2 cellular contexts compared by ENCODE assay signal in the genomic region with DNA sequence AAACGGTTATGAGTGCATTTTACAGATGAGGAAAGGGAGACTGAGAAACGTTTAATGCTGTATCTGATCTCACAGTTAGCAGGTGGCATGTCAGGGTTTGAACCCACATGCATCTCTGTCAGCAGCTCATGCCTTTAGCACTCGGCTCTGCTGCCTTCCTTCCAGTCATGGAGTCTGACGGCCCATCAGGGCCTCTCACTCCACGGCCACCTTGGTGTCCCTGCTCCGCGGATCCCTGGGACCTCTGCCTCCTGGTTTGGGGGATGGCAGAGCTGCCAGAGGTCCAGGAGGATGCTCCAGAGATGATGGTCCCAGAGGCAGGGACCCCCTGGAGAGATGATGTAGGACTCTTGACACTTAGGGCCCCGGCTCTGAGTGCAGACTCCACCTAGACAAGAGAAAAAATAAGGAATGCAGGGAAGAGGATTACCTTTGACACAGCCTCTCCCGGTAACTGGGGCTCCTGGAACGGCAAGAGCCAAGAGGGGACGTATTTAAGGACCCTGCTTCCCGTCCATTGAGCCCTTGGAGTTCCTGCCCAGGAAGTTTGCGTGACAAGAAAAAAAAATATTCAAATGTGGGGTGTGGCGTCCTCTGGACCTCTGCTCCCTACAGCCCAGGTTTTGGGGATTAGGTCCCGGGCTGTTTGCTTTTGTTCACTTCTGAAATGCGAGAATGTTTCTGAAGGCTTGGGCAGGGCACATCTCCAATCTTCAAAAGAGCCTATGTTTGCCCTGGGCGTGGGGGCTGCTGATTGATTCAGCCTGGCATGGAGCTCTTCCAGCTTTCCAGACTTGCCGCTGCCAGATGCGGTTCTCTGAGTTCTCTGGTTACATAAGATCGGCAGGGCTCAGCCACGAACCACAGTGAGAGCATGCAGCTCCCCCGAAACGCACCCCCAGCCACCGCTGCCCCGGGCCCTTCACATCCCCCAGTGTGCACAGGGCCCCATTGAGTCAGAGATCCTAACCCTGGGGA.
TF ChIP-seq lines count a peak whose summit lies in the region.

A gene (minus strand): TSS at position 470 of the 978 bp plus-strand sequence. CDS start 3,169 bp downstream, outside the sequence.

TF ChIP-seq in A549, 52 proteins besides CTCF, POLR2A, EP300 and RAD21 (continued from another document and continues in another):
- TF ChIP-seq ZC3H11A (IDR thresholded peaks at IDR 0.05), result no peak
- TF ChIP-seq CHD4 (IDR thresholded peaks at IDR 0.05; ENCODE audit: borderline replicate concordance), result no peak
- TF ChIP-seq, protein P1, sequence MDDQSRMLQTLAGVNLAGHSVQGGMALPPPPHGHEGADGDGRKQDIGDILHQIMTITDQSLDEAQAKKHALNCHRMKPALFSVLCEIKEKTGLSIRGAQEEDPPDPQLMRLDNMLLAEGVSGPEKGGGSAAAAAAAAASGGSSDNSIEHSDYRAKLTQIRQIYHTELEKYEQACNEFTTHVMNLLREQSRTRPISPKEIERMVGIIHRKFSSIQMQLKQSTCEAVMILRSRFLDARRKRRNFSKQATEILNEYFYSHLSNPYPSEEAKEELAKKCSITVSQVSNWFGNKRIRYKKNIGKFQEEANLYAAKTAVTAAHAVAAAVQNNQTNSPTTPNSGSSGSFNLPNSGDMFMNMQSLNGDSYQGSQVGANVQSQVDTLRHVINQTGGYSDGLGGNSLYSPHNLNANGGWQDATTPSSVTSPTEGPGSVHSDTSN (IDR thresholded peaks at IDR 0.05), result peak; percentile 75; the same call in 1 of the 2 replicates
- no peak for TF ChIP-seq RCOR1 (IDR thresholded peaks at IDR 0.05; ENCODE audit: low read depth, low read length)
- no peak for TF ChIP-seq TFCP2L1 (CRISPR knock-in tag; IDR thresholded peaks at IDR 0.05)
- TF ChIP-seq, protein P2, sequence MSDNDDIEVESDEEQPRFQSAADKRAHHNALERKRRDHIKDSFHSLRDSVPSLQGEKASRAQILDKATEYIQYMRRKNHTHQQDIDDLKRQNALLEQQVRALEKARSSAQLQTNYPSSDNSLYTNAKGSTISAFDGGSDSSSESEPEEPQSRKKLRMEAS (IDR thresholded peaks at IDR 0.05), result peak; percentile 88
- TF ChIP-seq, protein P3, sequence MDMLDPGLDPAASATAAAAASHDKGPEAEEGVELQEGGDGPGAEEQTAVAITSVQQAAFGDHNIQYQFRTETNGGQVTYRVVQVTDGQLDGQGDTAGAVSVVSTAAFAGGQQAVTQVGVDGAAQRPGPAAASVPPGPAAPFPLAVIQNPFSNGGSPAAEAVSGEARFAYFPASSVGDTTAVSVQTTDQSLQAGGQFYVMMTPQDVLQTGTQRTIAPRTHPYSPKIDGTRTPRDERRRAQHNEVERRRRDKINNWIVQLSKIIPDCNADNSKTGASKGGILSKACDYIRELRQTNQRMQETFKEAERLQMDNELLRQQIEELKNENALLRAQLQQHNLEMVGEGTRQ (IDR thresholded peaks at IDR 0.05), result peak; percentile 2; the same call in 1 of the 2 replicates
- peak; percentile 16; the same call in 1 of the 2 replicates for TF ChIP-seq HOXA7 (CRISPR knock-in tag; IDR thresholded peaks at IDR 0.05)
- TF ChIP-seq FOXS1 (CRISPR knock-in tag; IDR thresholded peaks at IDR 0.05), result peak; percentile 61; the same call in 1 of the 2 replicates
- no peak for TF ChIP-seq NFE2L2 (conservative IDR thresholded peaks at IDR 0.05; ENCODE audit: low read length)
- peak; percentile 18 to 80; a peak in 2 of 4 replicates for TF ChIP-seq CEBPB (IDR thresholded peaks at IDR 0.05)
- TF ChIP-seq, protein P4, sequence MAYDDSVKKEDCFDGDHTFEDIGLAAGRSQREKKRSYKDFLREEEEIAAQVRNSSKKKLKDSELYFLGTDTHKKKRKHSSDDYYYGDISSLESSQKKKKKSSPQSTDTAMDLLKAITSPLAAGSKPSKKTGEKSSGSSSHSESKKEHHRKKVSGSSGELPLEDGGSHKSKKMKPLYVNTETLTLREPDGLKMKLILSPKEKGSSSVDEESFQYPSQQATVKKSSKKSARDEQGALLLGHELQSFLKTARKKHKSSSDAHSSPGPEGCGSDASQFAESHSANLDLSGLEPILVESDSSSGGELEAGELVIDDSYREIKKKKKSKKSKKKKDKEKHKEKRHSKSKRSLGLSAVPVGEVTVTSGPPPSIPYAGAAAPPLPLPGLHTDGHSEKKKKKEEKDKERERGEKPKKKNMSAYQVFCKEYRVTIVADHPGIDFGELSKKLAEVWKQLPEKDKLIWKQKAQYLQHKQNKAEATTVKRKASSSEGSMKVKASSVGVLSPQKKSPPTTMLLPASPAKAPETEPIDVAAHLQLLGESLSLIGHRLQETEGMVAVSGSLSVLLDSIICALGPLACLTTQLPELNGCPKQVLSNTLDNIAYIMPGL (CRISPR knock-in tag; IDR thresholded peaks at IDR 0.05; ENCODE audit: borderline replicate concordance), result no peak
- TF ChIP-seq, protein P5, sequence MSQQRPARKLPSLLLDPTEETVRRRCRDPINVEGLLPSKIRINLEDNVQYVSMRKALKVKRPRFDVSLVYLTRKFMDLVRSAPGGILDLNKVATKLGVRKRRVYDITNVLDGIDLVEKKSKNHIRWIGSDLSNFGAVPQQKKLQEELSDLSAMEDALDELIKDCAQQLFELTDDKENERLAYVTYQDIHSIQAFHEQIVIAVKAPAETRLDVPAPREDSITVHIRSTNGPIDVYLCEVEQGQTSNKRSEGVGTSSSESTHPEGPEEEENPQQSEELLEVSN (IDR thresholded peaks at IDR 0.05; ENCODE audit: borderline replicate concordance, low read depth), result no peak
- TF ChIP-seq RARB (CRISPR knock-in tag; IDR thresholded peaks at IDR 0.05), result no peak
- TF ChIP-seq, protein P6, sequence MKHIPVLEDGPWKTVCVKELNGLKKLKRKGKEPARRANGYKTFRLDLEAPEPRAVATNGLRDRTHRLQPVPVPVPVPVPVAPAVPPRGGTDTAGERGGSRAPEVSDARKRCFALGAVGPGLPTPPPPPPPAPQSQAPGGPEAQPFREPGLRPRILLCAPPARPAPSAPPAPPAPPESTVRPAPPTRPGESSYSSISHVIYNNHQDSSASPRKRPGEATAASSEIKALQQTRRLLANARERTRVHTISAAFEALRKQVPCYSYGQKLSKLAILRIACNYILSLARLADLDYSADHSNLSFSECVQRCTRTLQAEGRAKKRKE (CRISPR knock-in tag; IDR thresholded peaks at IDR 0.05; ENCODE audit: low read depth), result peak; percentile 55; the same call in 1 of the 2 replicates
- TF ChIP-seq RNF2 (IDR thresholded peaks at IDR 0.05; ENCODE audit: borderline replicate concordance, low read depth), result no peak
- peak; percentile 70; the same call in 1 of the 2 replicates for TF ChIP-seq ZSCAN20 (CRISPR knock-in tag; IDR thresholded peaks at IDR 0.05)
- TF ChIP-seq ZNF302 (CRISPR knock-in tag; IDR thresholded peaks at IDR 0.05), result peak; percentile 65; the same call in 1 of the 2 replicates
- TF ChIP-seq HEYL (CRISPR knock-in tag; IDR thresholded peaks at IDR 0.05), result no peak
- TF ChIP-seq GATA3 (IDR thresholded peaks at IDR 0.05; ENCODE audit: borderline replicate concordance), result peak; percentile 90
- no peak for TF ChIP-seq KDM1A (IDR thresholded peaks at IDR 0.05; ENCODE audit: low read depth)
- TF ChIP-seq FOSL2 (IDR thresholded peaks at IDR 0.05), result peak; percentile 35; the same call in 1 of the 2 replicates
- peak; percentile 73 for TF ChIP-seq FOSL2 (CRISPR knock-in tag; IDR thresholded peaks at IDR 0.05)
- peak; percentile 79 for TF ChIP-seq JUNB (IDR thresholded peaks at IDR 0.05)
- TF ChIP-seq, protein P7, sequence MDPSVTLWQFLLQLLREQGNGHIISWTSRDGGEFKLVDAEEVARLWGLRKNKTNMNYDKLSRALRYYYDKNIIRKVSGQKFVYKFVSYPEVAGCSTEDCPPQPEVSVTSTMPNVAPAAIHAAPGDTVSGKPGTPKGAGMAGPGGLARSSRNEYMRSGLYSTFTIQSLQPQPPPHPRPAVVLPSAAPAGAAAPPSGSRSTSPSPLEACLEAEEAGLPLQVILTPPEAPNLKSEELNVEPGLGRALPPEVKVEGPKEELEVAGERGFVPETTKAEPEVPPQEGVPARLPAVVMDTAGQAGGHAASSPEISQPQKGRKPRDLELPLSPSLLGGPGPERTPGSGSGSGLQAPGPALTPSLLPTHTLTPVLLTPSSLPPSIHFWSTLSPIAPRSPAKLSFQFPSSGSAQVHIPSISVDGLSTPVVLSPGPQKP (IDR thresholded peaks at IDR 0.05; ENCODE audit: low read depth, low read length), result no peak
- TF ChIP-seq TP53 (CRISPR knock-in tag; IDR thresholded peaks at IDR 0.05), result 0 out of 2 replicates have a peak, but pooled peaks have one; percentile 47

TF ChIP-seq in H1, 55 proteins besides CTCF, POLR2A, EP300 and RAD21 (continued from another document):
- TF ChIP-seq, protein P5 (IDR thresholded peaks at IDR 0.05), result no peak
- no peak for TF ChIP-seq SIX5 (IDR thresholded peaks at IDR 0.05; ENCODE audit: low read depth, low read length)
- TF ChIP-seq POU5F1 (IDR thresholded peaks at IDR 0.05; ENCODE audit: low read depth, low read length), result no peak
- TF ChIP-seq CHD2 (IDR thresholded peaks at IDR 0.05; ENCODE audit: low read length), result no peak
- no peak for TF ChIP-seq HDAC2 (IDR thresholded peaks at IDR 0.05; ENCODE audit: borderline replicate concordance in 1 of 2, low read depth in 2 of 2, low read length in 2 of 2)
- TF ChIP-seq SP2 (IDR thresholded peaks at IDR 0.05; ENCODE audit: low read length), result no peak
- TF ChIP-seq SIN3A (conservative IDR thresholded peaks at IDR 0.05 in 1 of 2, IDR thresholded peaks at IDR 0.05 in 1 of 2; ENCODE audit: low read depth in 1 of 2, low read length in 2 of 2), result no peak
- TF ChIP-seq CREB1 (IDR thresholded peaks at IDR 0.05), result no peak
- no peak for TF ChIP-seq RXRA (IDR thresholded peaks at IDR 0.05; ENCODE audit: insufficient read depth, low read depth, low read length)
- TF ChIP-seq TEAD4 (IDR thresholded peaks at IDR 0.05; ENCODE audit: low read depth, low read length), result no peak
- TF ChIP-seq, protein P8, sequence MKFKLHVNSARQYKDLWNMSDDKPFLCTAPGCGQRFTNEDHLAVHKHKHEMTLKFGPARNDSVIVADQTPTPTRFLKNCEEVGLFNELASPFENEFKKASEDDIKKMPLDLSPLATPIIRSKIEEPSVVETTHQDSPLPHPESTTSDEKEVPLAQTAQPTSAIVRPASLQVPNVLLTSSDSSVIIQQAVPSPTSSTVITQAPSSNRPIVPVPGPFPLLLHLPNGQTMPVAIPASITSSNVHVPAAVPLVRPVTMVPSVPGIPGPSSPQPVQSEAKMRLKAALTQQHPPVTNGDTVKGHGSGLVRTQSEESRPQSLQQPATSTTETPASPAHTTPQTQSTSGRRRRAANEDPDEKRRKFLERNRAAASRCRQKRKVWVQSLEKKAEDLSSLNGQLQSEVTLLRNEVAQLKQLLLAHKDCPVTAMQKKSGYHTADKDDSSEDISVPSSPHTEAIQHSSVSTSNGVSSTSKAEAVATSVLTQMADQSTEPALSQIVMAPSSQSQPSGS (IDR thresholded peaks at IDR 0.05; ENCODE audit: low read length), result no peak
- TF ChIP-seq PHF8 (conservative IDR thresholded peaks at IDR 0.05; ENCODE audit: low read depth, low read length), result no peak
- TF ChIP-seq TAF1 (IDR thresholded peaks at IDR 0.05; ENCODE audit: low read depth, low read length), result no peak
- TF ChIP-seq POLR2AphosphoS5 (IDR thresholded peaks at IDR 0.05; ENCODE audit: low read depth, low read length), result no peak
- TF ChIP-seq ZNF274 (IDR thresholded peaks at IDR 0.05; ENCODE audit: borderline replicate concordance, extremely low read depth, low read length), result no peak
- no peak for TF ChIP-seq KDM1A (IDR thresholded peaks at IDR 0.05; ENCODE audit: borderline replicate concordance, low read length)
TF ChIP-seq in H1: peak in this region for 0.
